ENCODE assay signal across 1 cellular context in the genomic region with DNA sequence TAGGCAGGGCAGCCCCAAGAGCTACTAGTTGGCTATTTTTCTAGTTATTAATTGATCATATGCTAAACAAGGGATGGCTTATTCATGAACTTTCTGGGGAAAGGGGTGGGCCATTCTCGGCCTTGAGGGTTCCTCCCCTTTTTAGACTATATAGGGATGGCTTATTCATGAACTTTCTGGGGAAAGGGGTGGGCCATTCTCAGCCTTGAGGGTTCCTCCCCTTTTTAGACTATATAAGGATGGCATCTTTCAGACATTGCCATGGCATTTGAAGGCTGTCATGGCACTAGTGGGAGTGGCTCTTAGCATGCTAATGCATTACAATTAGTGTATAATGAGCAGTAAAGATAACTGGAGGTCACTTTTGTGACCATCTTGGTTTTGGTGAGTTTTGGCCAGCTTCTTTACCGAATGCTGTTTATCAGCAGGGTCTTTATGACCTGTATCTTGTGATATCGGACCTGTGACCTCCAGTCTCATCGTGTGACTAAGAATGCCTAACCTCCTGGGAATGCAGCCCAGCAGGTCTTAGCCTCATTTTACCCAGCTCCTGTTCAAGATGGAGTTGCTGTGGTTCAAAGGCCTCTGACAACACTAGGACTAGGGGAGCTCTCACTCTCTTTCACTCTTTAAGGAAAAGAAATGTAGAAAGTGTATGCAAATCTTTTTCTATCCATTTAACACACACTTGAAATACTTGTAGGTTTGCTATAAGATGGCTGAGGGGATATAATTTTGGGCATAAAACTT.
TF ChIP-seq lines count a peak whose summit lies in the region.

No MANE protein-coding gene starts in this region.

TF ChIP-seq in IMR-90, 13 proteins besides CTCF, POLR2A, EP300 and RAD21:
- TF ChIP-seq, protein P1, sequence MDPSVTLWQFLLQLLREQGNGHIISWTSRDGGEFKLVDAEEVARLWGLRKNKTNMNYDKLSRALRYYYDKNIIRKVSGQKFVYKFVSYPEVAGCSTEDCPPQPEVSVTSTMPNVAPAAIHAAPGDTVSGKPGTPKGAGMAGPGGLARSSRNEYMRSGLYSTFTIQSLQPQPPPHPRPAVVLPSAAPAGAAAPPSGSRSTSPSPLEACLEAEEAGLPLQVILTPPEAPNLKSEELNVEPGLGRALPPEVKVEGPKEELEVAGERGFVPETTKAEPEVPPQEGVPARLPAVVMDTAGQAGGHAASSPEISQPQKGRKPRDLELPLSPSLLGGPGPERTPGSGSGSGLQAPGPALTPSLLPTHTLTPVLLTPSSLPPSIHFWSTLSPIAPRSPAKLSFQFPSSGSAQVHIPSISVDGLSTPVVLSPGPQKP (IDR thresholded peaks at IDR 0.05; ENCODE audit: borderline replicate concordance, low read depth, low read length): no peak
- TF ChIP-seq MAFK (IDR thresholded peaks at IDR 0.05; ENCODE audit: low read depth, low read length) (no peak), FOS (IDR thresholded peaks at IDR 0.05; ENCODE audit: low read depth, low read length) (no peak), MAZ (IDR thresholded peaks at IDR 0.05; ENCODE audit: borderline replicate concordance, low read depth, low read length) (no peak), NFE2L2 (IDR thresholded peaks at IDR 0.05; ENCODE audit: low read depth, low read length) (no peak), RFX5 (IDR thresholded peaks at IDR 0.05; ENCODE audit: low read depth, low read length) (no peak), CHD1 (IDR thresholded peaks at IDR 0.05; ENCODE audit: low read depth, low read length) (no peak), RCOR1 (IDR thresholded peaks at IDR 0.05; ENCODE audit: insufficient replicate concordance, low read length) (no peak), SMC3 (IDR thresholded peaks at IDR 0.05; ENCODE audit: low read depth, low read length) (no peak)
- TF ChIP-seq, protein P2, sequence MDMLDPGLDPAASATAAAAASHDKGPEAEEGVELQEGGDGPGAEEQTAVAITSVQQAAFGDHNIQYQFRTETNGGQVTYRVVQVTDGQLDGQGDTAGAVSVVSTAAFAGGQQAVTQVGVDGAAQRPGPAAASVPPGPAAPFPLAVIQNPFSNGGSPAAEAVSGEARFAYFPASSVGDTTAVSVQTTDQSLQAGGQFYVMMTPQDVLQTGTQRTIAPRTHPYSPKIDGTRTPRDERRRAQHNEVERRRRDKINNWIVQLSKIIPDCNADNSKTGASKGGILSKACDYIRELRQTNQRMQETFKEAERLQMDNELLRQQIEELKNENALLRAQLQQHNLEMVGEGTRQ (IDR thresholded peaks at IDR 0.05; ENCODE audit: low read depth, low read length): no peak
